ENCODE assay signal across 1 cellular context in the genomic region with DNA sequence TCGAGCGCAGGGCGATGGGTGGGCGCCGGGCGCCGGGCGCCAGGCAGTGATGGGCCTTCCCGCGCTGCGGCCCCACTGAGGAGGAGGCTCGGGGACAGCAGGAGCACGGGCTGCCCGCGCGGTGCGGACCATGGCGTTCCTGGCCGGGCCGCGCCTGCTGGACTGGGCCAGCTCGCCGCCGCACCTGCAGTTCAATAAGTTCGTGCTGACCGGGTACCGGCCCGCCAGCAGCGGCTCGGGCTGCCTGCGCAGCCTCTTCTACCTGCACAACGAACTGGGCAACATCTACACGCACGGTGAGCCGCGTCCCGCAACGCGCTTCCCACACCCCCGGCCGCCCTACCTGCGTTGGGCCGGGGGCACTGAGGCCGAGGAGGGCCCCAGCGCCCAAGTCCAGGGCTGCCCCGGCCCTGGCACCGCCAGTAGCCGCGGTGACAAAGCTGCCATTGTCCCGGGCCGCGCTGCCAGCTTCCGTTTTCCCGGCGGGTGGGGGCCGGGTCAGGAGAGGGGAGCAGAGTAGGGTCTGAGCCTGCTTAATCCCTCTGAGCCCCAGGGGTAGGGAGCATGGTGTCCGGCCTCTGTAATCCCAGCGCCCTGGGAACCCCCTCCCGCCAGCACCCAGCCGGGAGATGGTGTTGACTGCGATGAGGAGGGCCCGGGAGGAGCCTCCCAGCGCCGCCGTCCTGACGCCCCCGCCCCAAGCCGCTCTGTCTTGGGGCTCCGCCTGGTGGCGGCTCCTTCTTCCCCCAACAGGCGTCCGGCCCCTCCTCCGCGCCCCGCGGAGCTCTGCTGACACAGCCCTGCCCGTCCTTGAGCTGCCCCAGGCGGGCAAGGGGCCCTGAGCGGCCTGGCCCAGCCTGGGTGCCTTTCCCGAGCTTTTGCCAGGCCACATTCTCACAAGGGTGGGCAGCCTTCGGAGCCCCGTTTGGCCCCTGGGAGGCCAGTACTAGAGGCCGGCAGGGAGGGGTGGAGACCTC.
TF ChIP-seq lines count a peak whose summit lies in the region.

No MANE protein-coding gene starts in this region.

TF ChIP-seq in HepG2, 621 proteins besides CTCF, POLR2A, EP300 and RAD21 (continued from another document and continues in another):
- TF ChIP-seq, protein P1, sequence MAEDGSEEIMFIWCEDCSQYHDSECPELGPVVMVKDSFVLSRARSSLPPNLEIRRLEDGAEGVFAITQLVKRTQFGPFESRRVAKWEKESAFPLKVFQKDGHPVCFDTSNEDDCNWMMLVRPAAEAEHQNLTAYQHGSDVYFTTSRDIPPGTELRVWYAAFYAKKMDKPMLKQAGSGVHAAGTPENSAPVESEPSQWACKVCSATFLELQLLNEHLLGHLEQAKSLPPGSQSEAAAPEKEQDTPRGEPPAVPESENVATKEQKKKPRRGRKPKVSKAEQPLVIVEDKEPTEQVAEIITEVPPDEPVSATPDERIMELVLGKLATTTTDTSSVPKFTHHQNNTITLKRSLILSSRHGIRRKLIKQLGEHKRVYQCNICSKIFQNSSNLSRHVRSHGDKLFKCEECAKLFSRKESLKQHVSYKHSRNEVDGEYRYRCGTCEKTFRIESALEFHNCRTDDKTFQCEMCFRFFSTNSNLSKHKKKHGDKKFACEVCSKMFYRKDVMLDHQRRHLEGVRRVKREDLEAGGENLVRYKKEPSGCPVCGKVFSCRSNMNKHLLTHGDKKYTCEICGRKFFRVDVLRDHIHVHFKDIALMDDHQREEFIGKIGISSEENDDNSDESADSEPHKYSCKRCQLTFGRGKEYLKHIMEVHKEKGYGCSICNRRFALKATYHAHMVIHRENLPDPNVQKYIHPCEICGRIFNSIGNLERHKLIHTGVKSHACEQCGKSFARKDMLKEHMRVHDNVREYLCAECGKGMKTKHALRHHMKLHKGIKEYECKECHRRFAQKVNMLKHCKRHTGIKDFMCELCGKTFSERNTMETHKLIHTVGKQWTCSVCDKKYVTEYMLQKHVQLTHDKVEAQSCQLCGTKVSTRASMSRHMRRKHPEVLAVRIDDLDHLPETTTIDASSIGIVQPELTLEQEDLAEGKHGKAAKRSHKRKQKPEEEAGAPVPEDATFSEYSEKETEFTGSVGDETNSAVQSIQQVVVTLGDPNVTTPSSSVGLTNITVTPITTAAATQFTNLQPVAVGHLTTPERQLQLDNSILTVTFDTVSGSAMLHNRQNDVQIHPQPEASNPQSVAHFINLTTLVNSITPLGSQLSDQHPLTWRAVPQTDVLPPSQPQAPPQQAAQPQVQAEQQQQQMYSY (CRISPR knock-in tag; IDR thresholded peaks at IDR 0.05), result peak; percentile 24; the same call in 1 of the 2 replicates
- TF ChIP-seq ATAD3A (CRISPR knock-in tag; IDR thresholded peaks at IDR 0.05), result no peak
- TF ChIP-seq RFX5 (IDR thresholded peaks at IDR 0.05; ENCODE audit: low read depth, low read length), result no peak
- no peak for TF ChIP-seq ATF5 (CRISPR knock-in tag; IDR thresholded peaks at IDR 0.05; ENCODE audit: low read depth)
- TF ChIP-seq ZNF674 (CRISPR knock-in tag; IDR thresholded peaks at IDR 0.05; ENCODE audit: low read depth), result no peak
- no peak for TF ChIP-seq ARNT (IDR thresholded peaks at IDR 0.05)
- TF ChIP-seq MTERF4 (CRISPR knock-in tag; IDR thresholded peaks at IDR 0.05), result peak; percentile 68; the same call in 1 of the 2 replicates
- TF ChIP-seq PHF21A (CRISPR knock-in tag; IDR thresholded peaks at IDR 0.05), result peak; percentile 35; the same call in 1 of the 2 replicates
- peak; percentile 99 for TF ChIP-seq ZSCAN25 (CRISPR knock-in tag; IDR thresholded peaks at IDR 0.05)
- no peak for TF ChIP-seq BHLHE40 (IDR thresholded peaks at IDR 0.05; ENCODE audit: low read length)
- no peak for TF ChIP-seq ZNF30 (CRISPR knock-in tag; IDR thresholded peaks at IDR 0.05)
- no peak for TF ChIP-seq ZNF772 (CRISPR knock-in tag; IDR thresholded peaks at IDR 0.05)
- peak; percentile 50 for TF ChIP-seq PHF8 (CRISPR knock-in tag; IDR thresholded peaks at IDR 0.05)
- peak; percentile 49; the same call in 1 of the 2 replicates for TF ChIP-seq TAF1 (CRISPR knock-in tag; IDR thresholded peaks at IDR 0.05)
- no peak for TF ChIP-seq CEBPB (IDR thresholded peaks at IDR 0.05; ENCODE audit: borderline replicate concordance, low read depth, low read length)
- TF ChIP-seq ZNF232 (CRISPR knock-in tag; IDR thresholded peaks at IDR 0.05; ENCODE audit: borderline replicate concordance), result 0 out of 2 replicates have a peak, but pooled peaks have one; percentile 50
- TF ChIP-seq YY1 (IDR thresholded peaks at IDR 0.05; ENCODE audit: insufficient read depth, insufficient replicate concordance, low read depth, low read length), result peak; percentile 44
- no peak for TF ChIP-seq ZBTB46 (CRISPR knock-in tag; IDR thresholded peaks at IDR 0.05; ENCODE audit: borderline replicate concordance)
- no peak for TF ChIP-seq ZKSCAN8 (CRISPR knock-in tag; IDR thresholded peaks at IDR 0.05; ENCODE audit: borderline replicate concordance)
- no peak for TF ChIP-seq EZH2 (conservative IDR thresholded peaks at IDR 0.05; ENCODE audit: low read depth, low read length)
- no peak for TF ChIP-seq SRY (CRISPR knock-in tag; IDR thresholded peaks at IDR 0.05)
- TF ChIP-seq MBNL3 (CRISPR knock-in tag; conservative IDR thresholded peaks at IDR 0.05), result no peak
- no peak for TF ChIP-seq ZNF230 (CRISPR knock-in tag; IDR thresholded peaks at IDR 0.05)
- no peak for TF ChIP-seq SP1 (IDR thresholded peaks at IDR 0.05)
- no peak for TF ChIP-seq SP1 (CRISPR knock-in tag; IDR thresholded peaks at IDR 0.05)
- no peak for TF ChIP-seq ZNF318 (CRISPR knock-in tag; IDR thresholded peaks at IDR 0.05)
- TF ChIP-seq MAFG (CRISPR knock-in tag; IDR thresholded peaks at IDR 0.05), result no peak
- TF ChIP-seq ZNF556 (CRISPR knock-in tag; IDR thresholded peaks at IDR 0.05; ENCODE audit: borderline replicate concordance), result 0 out of 2 replicates have a peak, but pooled peaks have one; percentile 49
- TF ChIP-seq AHDC1 (CRISPR knock-in tag; IDR thresholded peaks at IDR 0.05; ENCODE audit: borderline replicate concordance), result no peak
- TF ChIP-seq CENPX (CRISPR knock-in tag; IDR thresholded peaks at IDR 0.05), result no peak
- TF ChIP-seq EED (CRISPR knock-in tag; IDR thresholded peaks at IDR 0.05), result no peak
- TF ChIP-seq ZNF883 (CRISPR knock-in tag; IDR thresholded peaks at IDR 0.05; ENCODE audit: not compliant biosample characterization), result peak; percentile 20
